Comparison of ENCODE assay signal across 6 cellular contexts in the genomic region with DNA sequence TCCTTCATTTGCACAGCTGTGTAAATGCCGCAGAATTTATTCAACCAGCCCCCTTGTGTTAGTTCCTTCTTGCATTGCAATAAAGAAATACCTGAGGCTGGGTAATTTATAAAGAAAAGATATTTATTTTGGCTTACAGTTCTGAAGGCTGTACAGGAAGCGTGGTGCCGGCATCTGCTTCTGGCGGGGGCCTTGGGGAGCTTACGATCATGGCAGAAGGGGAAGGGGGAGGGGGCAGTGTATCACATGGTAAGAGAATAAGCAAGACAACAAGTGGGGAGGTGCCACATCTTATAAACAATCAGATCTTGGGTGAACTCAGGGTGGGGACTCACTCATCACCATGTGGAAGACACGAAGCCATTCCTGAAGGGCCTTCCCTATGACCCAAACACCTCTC.
"Had no signal": no experiment of that assay in that cellular context is flagged by ENCODE, and none has a peak within 500 bp of the region (broad histone marks: within the 10 kb centered on the region; RNA-seq: fewer than 3 reads in every experiment).

No MANE protein-coding gene starts in this region.

- H3K27ac Mint-ChIP-seq: H9 had no signal

- H2AFZ ChIP-seq: GM23248 had no signal

- H3K27ac ChIP-seq: GM23248 had no signal

- H3K4me3 ChIP-seq: GM23248, K562 had no signal

- H3K9ac ChIP-seq: GM23248 had no signal

- DNase-seq: GM23248, H9, HCEC 1CT, IMR-90, KG1 had no signal

- H3K4me3 Mint-ChIP-seq: H9 had no signal

- ATAC-seq: K562 had no signal
